3 cellular contexts compared by ENCODE assay signal in the genomic region with DNA sequence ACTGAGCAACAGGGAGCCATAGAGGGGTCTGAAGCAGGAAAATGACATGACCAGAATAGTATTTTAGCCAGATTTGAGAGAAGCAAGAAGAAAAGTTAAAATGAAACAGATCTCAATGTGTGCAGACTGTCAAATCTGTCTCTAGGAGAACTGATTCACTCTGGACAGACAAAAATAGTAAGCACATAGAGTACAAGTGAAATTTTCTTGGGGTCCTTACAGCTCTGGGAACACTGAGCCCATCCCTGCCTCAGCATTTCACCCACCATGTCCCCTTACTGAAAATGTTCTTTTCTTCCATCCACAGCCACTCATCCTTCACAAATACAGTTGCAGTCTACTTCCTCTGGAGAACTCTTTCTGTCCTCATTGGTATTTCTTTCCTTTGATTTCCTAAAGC.
"Had no signal": no experiment of that assay in that cellular context is flagged by ENCODE, and none has a peak within 500 bp of the region (broad histone marks: within the 10 kb centered on the region; RNA-seq: fewer than 3 reads in every experiment).

No MANE protein-coding gene starts in this region.

- DNase-seq: GDM1, GF-D8 had no signal

- H3K4me3 ChIP-seq: GM12878 had no signal

- ATAC-seq: GM12878 had no signal
